In the genomic region with DNA sequence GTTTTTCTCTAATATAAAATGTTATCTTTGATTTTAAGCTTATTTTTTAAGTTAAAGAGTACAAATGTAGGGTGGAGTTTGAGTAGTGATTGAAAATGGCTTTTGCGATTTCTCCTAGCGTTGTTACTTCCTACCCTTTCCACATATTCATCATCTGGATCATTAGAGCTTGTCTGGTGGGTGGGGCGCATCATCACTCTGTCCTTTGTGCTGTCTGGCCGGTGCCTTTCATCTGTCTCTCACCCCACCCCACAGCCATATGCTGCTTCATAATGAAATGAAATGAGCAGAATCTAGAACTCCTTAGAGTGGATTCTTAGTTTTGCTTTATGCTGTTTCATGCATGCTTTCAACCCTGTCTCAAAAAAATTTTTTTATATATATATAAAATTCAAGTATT, we compare ENCODE assay signal across 19 cellular contexts.
"Had no signal": no experiment of that assay in that cellular context is flagged by ENCODE, and none has a peak within 500 bp of the region (broad histone marks: within the 10 kb centered on the region; RNA-seq: fewer than 3 reads in every experiment).

No MANE protein-coding gene starts in this region.

- H3K27me3 Mint-ChIP-seq: activated CD8-positive, alpha-beta memory T cell treated with anti-CD3 and anti-CD28 coated beads, Interleukin-2, amount 10 ng/mL, durations not matched to agents 7 days and 5 days; activated T-cell treated with anti-CD3 and anti-CD28 coated beads, Interleukin-2, amount 50 U/mL, for 24 hours; stimulated activated naive B cell treated with anti-CD40 and anti-IgM and Interleukin-4, amounts not matched to agents 10 μg/mL and 1 μg/mL and 100 μg/mL, for 72 hours had no signal

- H3K27ac Mint-ChIP-seq: activated CD8-positive, alpha-beta memory T cell treated with anti-CD3 and anti-CD28 coated beads, Interleukin-2, amount 10 ng/mL, durations not matched to agents 7 days and 5 days; nephron progenitor cell; stimulated activated naive B cell treated with anti-CD40 and anti-IgM and Interleukin-4, amounts not matched to agents 10 μg/mL and 1 μg/mL and 100 μg/mL, for 72 hours had no signal

- DNase-seq: activated CD4-positive, alpha-beta T cell treated with anti-CD3 and anti-CD28 coated beads for 4 hours; activated CD8-positive, alpha-beta memory T cell treated with anti-CD3 and anti-CD28 coated beads, Interleukin-2, amount 10 ng/mL, durations not matched to agents 7 days and 5 days; activated effector memory CD4-positive, alpha-beta T cell treated with Interleukin-2 at 50 U/mL for 16 hours; activated T-cell treated with anti-CD3 and anti-CD28 coated beads, Interleukin-2, amount 50 U/mL, for 24 hours; amniotic stem cell; brain microvascular endothelial cell; esophagus squamous epithelium; foreskin melanocyte; heart right ventricle; left lung; nephron progenitor cell; psoas muscle; spleen; stimulated activated CD4-positive, alpha-beta T cell treated with anti-CD3 and anti-CD28 coated beads, Interleukin-1b, Interleukin-23, amount 100 ng/mL, for 48 hours; stimulated activated naive B cell treated with anti-CD40 and anti-IgM and Interleukin-4, amounts not matched to agents 10 μg/mL and 1 μg/mL and 100 μg/mL, for 72 hours; T1000; transverse colon had no signal

- H3K9me3 Mint-ChIP-seq: activated naive CD4-positive, alpha-beta T cell treated with anti-CD3 and anti-CD28 coated beads, Interleukin-2, amount 50 U/mL, for 72 hours; activated T-cell treated with anti-CD3 and anti-CD28 coated beads, Interleukin-2, amount 50 U/mL, for 24 hours; nephron progenitor cell; stimulated activated naive B cell treated with anti-CD40 and anti-IgM and Interleukin-4, amounts not matched to agents 10 μg/mL and 1 μg/mL and 100 μg/mL, for 72 hours had no signal

- H3K4me3 ChIP-seq: esophagus squamous epithelium, heart right ventricle, left lung, psoas muscle, spleen, transverse colon had no signal

- H3K4me3 Mint-ChIP-seq: activated CD8-positive, alpha-beta memory T cell treated with anti-CD3 and anti-CD28 coated beads, Interleukin-2, amount 10 ng/mL, durations not matched to agents 7 days and 5 days; activated T-cell treated with anti-CD3 and anti-CD28 coated beads, Interleukin-2, amount 50 U/mL, for 24 hours; nephron progenitor cell; stimulated activated naive B cell treated with anti-CD40 and anti-IgM and Interleukin-4, amounts not matched to agents 10 μg/mL and 1 μg/mL and 100 μg/mL, for 72 hours had no signal

- H3K27ac ChIP-seq: brain microvascular endothelial cell, esophagus squamous epithelium, heart right ventricle, left lung, psoas muscle, spleen, transverse colon had no signal

- ATAC-seq: activated CD8-positive, alpha-beta memory T cell treated with anti-CD3 and anti-CD28 coated beads, Interleukin-2, amount 10 ng/mL, durations not matched to agents 7 days and 5 days; heart right ventricle; left lung; psoas muscle; sciatic nerve; stimulated activated naive B cell treated with anti-CD40 and anti-IgM and Interleukin-4, amounts not matched to agents 10 μg/mL and 1 μg/mL and 100 μg/mL, for 72 hours had no signal

- H3K9me3 ChIP-seq: esophagus squamous epithelium, heart right ventricle, left lung, psoas muscle, spleen, transverse colon had no signal

- H3K27me3 ChIP-seq: brain microvascular endothelial cell, esophagus squamous epithelium, heart right ventricle, left lung, spleen, transverse colon had no signal

- H3K4me1 ChIP-seq: esophagus squamous epithelium, heart right ventricle, left lung, psoas muscle, spleen, transverse colon had no signal

- H3K4me1 Mint-ChIP-seq: nephron progenitor cell; stimulated activated naive B cell treated with anti-CD40 and anti-IgM and Interleukin-4, amounts not matched to agents 10 μg/mL and 1 μg/mL and 100 μg/mL, for 72 hours had no signal
